8 cellular contexts compared by ENCODE assay signal in genomic region chr16:46743232-46743719, GRCh38. TPM values are rescaled to one million over a fixed set of nuclear protein-coding genes. Genes with fewer than 3 reads are reported as not detected.
DNase-seq lines count a peak whose midpoint lies in the region; ATAC-seq and TF ChIP-seq lines count a peak whose summit lies in the region.

No MANE protein-coding gene starts in this region.

- H3K4me1 ChIP-seq in GM23248 (ENCODE audit: insufficient read depth) (0 out of 2 replicates have a peak, but pooled peaks cover 5% of the 10 kb centered on the region), smooth muscle cell (ENCODE audit: low read depth) (peaks cover under 1% of the 10 kb centered on the region)

- intact Hi-C loops in Right ventricle myocardium inferior (cut with DNase I) = loop anchor here (2.0 to 10.0 kb wide), 2 partner anchors 14 to 48 kb away; no protein-coding TSS in a partner anchor

- 4 to 6% methylated on average over 10 of the region's 10 CpGs for WGBS in GM23248 (ENCODE audit: low coverage in 1 of 2, low lambda C conversion rate in 2 of 2, missing lambda C conversion rate in 2 of 2), 2 experiments
- 47% methylated on average over 10 of the region's 10 CpGs for WGBS in smooth muscle cell (ENCODE audit: low lambda C conversion rate)

- no peaks in the 10 kb centered on the region for H4K20me1 ChIP-seq in GM23248 (ENCODE audit: insufficient read depth)
- H4K20me1 ChIP-seq in smooth muscle cell (ENCODE audit: low read depth) = no peaks in the 10 kb centered on the region

- H3K4me3 ChIP-seq in GM23248 = peak overlapping the region; percentile 37; the same call in 1 of the 2 replicates
- H3K4me3 ChIP-seq in smooth muscle cell = no peak overlapping the region

- H2AFZ ChIP-seq in GM23248 (peak overlapping the region; percentile 87), smooth muscle cell (ENCODE audit: low read depth) (peak overlapping the region; percentile 64)

- H3K4me2 ChIP-seq in GM23248 (ENCODE audit: unreplicated experiment) (peak overlapping the region; percentile 46), smooth muscle cell (peak overlapping the region; percentile 55)

- H3K9me2 ChIP-seq in GM23248 (ENCODE audit: insufficient read depth) = no peaks in the 10 kb centered on the region

- TF ChIP-seq CTCF in smooth muscle cell (IDR thresholded peaks at IDR 0.05; ENCODE audit: borderline replicate concordance, insufficient read depth, poor library complexity, severe bottlenecking) = no peak

- ATAC-seq in Right ventricle myocardium inferior (peak; percentile 20), HG03196 (IDR thresholded peaks at IDR 0.05; ENCODE audit: unreplicated experiment) (no peak)

- no peaks in the 10 kb centered on the region for H3F3A ChIP-seq in GM23248 (ENCODE audit: insufficient read depth)
- H3F3A ChIP-seq in smooth muscle cell (ENCODE audit: low read depth) = no peaks in the 10 kb centered on the region

- H3K9ac ChIP-seq in GM23248 (peak overlapping the region; percentile 9; the same call in 1 of the 2 replicates), smooth muscle cell (ENCODE audit: low read depth) (no peak overlapping the region)

- H3K79me2 ChIP-seq in GM23248 (ENCODE audit: insufficient read depth) = no peaks in the 10 kb centered on the region
- no peaks in the 10 kb centered on the region for H3K79me2 ChIP-seq in smooth muscle cell (ENCODE audit: low read depth)

- DNase-seq in EH (ENCODE audit: low read depth) = peak; percentile 67
- DNase-seq in GM23248 = peak; percentile 47
- peak; percentile 20 for DNase-seq in SIG-M5 (lab: John Stamatoyannopoulos, UW)
- no peak for DNase-seq in Right ventricle myocardium inferior (ENCODE audit: missing footprints)
- no peak for DNase-seq in smooth muscle cell (lab: John Stamatoyannopoulos, UW; ENCODE audit: unreplicated experiment)
- DNase-seq in activated naive CD4-positive, alpha-beta T cell (lab: John Stamatoyannopoulos, UW) = no peak
- no peak for DNase-seq in effector CD8-positive, alpha-beta T cell (lab: John Stamatoyannopoulos, UW)

- in situ Hi-C loops in GM23248 (cut with MboI) = no loop called here

- H3K9me3 ChIP-seq in GM23248 (ENCODE audit: low read depth) (no peaks in the 10 kb centered on the region), smooth muscle cell (replicated peaks; ENCODE audit: low read depth) (no peaks in the 10 kb centered on the region)

- no peaks in the 10 kb centered on the region for H3K27me3 ChIP-seq in GM23248 (replicated peaks; ENCODE audit: insufficient read depth)
- H3K27me3 ChIP-seq in smooth muscle cell (ENCODE audit: low read depth) = no peaks in the 10 kb centered on the region

- H3K27ac ChIP-seq in GM23248 (no peak overlapping the region), smooth muscle cell (ENCODE audit: low read depth) (no peak overlapping the region)

- H3K36me3 ChIP-seq in GM23248 (ENCODE audit: low read depth) = no peaks in the 10 kb centered on the region
- no peaks in the 10 kb centered on the region for H3K36me3 ChIP-seq in smooth muscle cell (ENCODE audit: low read depth)

RNA-seq across cellular contexts. Expression of gene MYLK3, which starts 4.9 kb away (rescaled TPM):
- total RNA-seq in GM23248 (2014; rRNA removed; shearing (Covaris generic)) = not detected in 2 replicates
- polyA plus RNA-seq in GM23248 (2016; fragmentation: Nextera tagmentation; extraction: Ambion mirVana) = 0.11 TPM in 1 of 2 replicates, not detected in the other
- total RNA-seq in Right ventricle myocardium inferior = 261 TPM
- 0.13 and 0.22 TPM in 2 replicates for total RNA-seq in smooth muscle cell
- 0.06 and 0.33 TPM in 2 replicates for polyA plus RNA-seq in smooth muscle cell

RNA-seq across cellular contexts. Expression of gene ORC6, which starts 53.8 kb away (rescaled TPM):
- 7.8 and 13.3 TPM in 2 replicates for total RNA-seq in GM23248 (2014; rRNA removed; shearing (Covaris generic))
- polyA plus RNA-seq in GM23248 (2016; fragmentation: Nextera tagmentation; extraction: Ambion mirVana) (10.7 and 11.6 TPM in 2 replicates), smooth muscle cell (15.6 and 22.4 TPM in 2 replicates)
- total RNA-seq in Right ventricle myocardium inferior (2.5 TPM), smooth muscle cell (10.9 and 29.4 TPM in 2 replicates)

RNA-seq across cellular contexts. Expression of gene VPS35, which starts 54.3 kb away (rescaled TPM):
- 182 and 213 TPM in 2 replicates for total RNA-seq in GM23248 (2014; rRNA removed; shearing (Covaris generic))
- 86.8 and 91.1 TPM in 2 replicates for polyA plus RNA-seq in GM23248 (2016; fragmentation: Nextera tagmentation; extraction: Ambion mirVana)
- total RNA-seq in Right ventricle myocardium inferior = 86.9 TPM
- total RNA-seq in smooth muscle cell = 103 and 195 TPM in 2 replicates
- polyA plus RNA-seq in smooth muscle cell = 59.5 and 83.6 TPM in 2 replicates

Comparison
In these comparisons a context has a peak if more than half of its experiments do, and no peak if none do; other contexts are left out.
1. DNase-seq: peak in EH (single experiment), GM23248 (single experiment) and SIG-M5 (single experiment); none in Right ventricle myocardium inferior (single experiment), smooth muscle cell (single experiment), activated naive CD4-positive, alpha-beta T cell (0 of 4) and effector CD8-positive, alpha-beta T cell (single experiment).
2. RNA of gene MYLK3, which starts 4.9 kb away (total RNA-seq): 261 TPM in Right ventricle myocardium inferior (single experiment); 0.13 to 0.22 TPM in smooth muscle cell and not detected in GM23248; every median in the first group is over 100 times any median in the second.